In the genomic region with DNA sequence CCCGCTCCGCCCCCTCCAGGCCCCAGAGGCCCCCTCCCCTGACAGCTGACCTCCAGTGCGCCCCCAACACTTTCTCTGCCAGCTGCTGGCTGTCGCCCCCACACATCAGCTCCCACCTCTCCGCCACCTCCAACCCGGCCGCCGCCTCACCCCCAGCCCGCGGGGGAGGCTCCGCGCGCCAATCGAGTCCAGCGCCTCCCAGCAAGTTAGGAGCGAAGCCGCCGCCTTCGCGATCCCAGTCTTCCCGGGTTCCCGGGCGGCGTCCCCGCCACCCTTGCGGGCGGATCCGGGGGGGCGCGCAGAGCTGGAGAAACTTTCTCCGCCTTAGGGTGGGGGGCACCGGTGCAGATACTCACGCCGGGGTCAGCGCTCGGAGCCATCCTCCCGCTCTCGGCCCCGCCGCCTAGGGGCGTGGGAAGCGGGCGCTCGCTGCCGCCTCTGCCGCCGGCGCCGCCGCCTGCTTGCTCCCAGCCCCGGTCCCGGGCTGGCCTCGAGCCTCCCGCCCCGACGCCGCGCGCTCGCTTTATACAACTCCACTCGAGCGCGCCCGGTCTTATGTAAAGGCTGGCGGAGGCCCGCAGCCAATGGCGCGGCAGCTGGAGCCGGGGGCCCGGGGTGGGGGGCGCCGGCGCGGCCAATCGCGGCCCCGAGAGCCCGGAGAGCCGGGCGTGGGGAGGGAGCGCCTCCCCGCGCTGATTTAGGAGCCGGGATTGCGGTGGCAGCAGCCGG, we compare ENCODE assay signal across 8 cellular contexts. TPM values are rescaled to one million over a fixed set of nuclear protein-coding genes. Genes with fewer than 3 reads are reported as not detected.
A peak's percentile ranks its signal among the peaks of the same experiment; 100 is the strongest.
DNase-seq lines count a peak whose midpoint lies in the region; ATAC-seq, FAIRE-seq and TF ChIP-seq lines count a peak whose summit lies in the region.

A gene with protein sequence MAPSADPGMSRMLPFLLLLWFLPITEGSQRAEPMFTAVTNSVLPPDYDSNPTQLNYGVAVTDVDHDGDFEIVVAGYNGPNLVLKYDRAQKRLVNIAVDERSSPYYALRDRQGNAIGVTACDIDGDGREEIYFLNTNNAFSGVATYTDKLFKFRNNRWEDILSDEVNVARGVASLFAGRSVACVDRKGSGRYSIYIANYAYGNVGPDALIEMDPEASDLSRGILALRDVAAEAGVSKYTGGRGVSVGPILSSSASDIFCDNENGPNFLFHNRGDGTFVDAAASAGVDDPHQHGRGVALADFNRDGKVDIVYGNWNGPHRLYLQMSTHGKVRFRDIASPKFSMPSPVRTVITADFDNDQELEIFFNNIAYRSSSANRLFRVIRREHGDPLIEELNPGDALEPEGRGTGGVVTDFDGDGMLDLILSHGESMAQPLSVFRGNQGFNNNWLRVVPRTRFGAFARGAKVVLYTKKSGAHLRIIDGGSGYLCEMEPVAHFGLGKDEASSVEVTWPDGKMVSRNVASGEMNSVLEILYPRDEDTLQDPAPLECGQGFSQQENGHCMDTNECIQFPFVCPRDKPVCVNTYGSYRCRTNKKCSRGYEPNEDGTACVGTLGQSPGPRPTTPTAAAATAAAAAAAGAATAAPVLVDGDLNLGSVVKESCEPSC (minus strand): TSS at position 529 of the 729 bp plus-strand sequence. CDS start 149 bp downstream, at position 380.

- H4K20me1 ChIP-seq in BLaER1 = no peaks in the 10 kb centered on the region
- no peaks in the 10 kb centered on the region for H4K20me1 ChIP-seq in Karpas-422 (ENCODE audit: insufficient read depth, low read depth, low read length)

- FAIRE-seq in GM12891 (lab: Jason Lieb, UNC) = no peak

- H3K27me3 ChIP-seq in BLaER1 (peaks cover 65% of the 10 kb centered on the region), right lobe of liver (peaks cover 0 to 26% of the 10 kb centered on the region in 2 donors), Karpas-422 (ENCODE audit: low read length) (no peaks in the 10 kb centered on the region)

- H3K9ac ChIP-seq in BLaER1 = no peak within 1 kb of the TSS
- H3K9ac ChIP-seq in Karpas-422 (ENCODE audit: low read length) = no peak within 1 kb of the TSS

- ATAC-seq in right lobe of liver (peak; percentile 24 to 38 (median 28)), GM18511 (IDR thresholded peaks at IDR 0.05; ENCODE audit: unreplicated experiment) (no peak)

- H3K9me3 ChIP-seq in BLaER1 (peaks cover 9% of the 10 kb centered on the region; the same call in 1 of the 2 replicates), right lobe of liver (no peaks in the 10 kb centered on the region), Karpas-422 (ENCODE audit: low read length) (no peaks in the 10 kb centered on the region)

- H2AFZ ChIP-seq in Karpas-422 (ENCODE audit: low read length) = no peak within 1 kb of the TSS

- H3K4me1 ChIP-seq in BLaER1 (peaks cover 17% of the 10 kb centered on the region), right lobe of liver (peaks cover 0 to 11% (median 0%) of the 10 kb centered on the region in 4 donors), Karpas-422 (ENCODE audit: low read length) (no peaks in the 10 kb centered on the region)

- DNase-seq in NCI-H1105 treated with DMSO at 0.1 percent for 48 hours (lab: John Stamatoyannopoulos, UW) = peak; percentile 44
- DNase-seq in cerebellum (ENCODE audit: low spot score) = peak; percentile 95
- no peak for DNase-seq in right lobe of liver
- DNase-seq in superior temporal gyrus (ENCODE audit: extremely low spot score) = peak; percentile 85
- DNase-seq in GM12891 (ENCODE audit: insufficient read length, low spot score) = no peak
- DNase-seq in Karpas-422 = no peak

- no peaks in the 10 kb centered on the region for H3K79me2 ChIP-seq in Karpas-422 (ENCODE audit: low read length)

- TF ChIP-seq CTCF in right lobe of liver (IDR thresholded peaks at IDR 0.05) = no peak

- no peaks in the 10 kb centered on the region for H3K36me3 ChIP-seq in BLaER1
- H3K36me3 ChIP-seq in right lobe of liver = no peaks in the 10 kb centered on the region
- no peaks in the 10 kb centered on the region for H3K36me3 ChIP-seq in Karpas-422 (ENCODE audit: insufficient read depth, low read length)

- no peak for TF ChIP-seq POLR2A in right lobe of liver (IDR thresholded peaks at IDR 0.05)
- no peak for TF ChIP-seq POLR2A in GM12891 (IDR thresholded peaks at IDR 0.05; ENCODE audit: low read depth, low read length)

- no peak within 1 kb of the TSS for H3K27ac ChIP-seq in BLaER1
- no peak within 1 kb of the TSS for H3K27ac ChIP-seq in right lobe of liver
- H3K27ac ChIP-seq in Karpas-422 (ENCODE audit: low read length) = no peak within 1 kb of the TSS

- 5% methylated on average over 8 of the region's 86 CpGs for WGBS in right lobe of liver (ENCODE audit: insufficient coverage, low coverage, low lambda C conversion rate, missing lambda C conversion rate)

- peak within 1 kb of the TSS; percentile 64 for H3K4me3 ChIP-seq in BLaER1
- H3K4me3 ChIP-seq in right lobe of liver = no peak within 1 kb of the TSS
- no peak within 1 kb of the TSS for H3K4me3 ChIP-seq in Karpas-422 (ENCODE audit: low read length)

- H3K9me2 ChIP-seq in Karpas-422 (replicated peaks; ENCODE audit: insufficient read depth, low read length) = no peaks in the 10 kb centered on the region

- intact Hi-C loops in right lobe of liver (cut with DNase I) = no loop called here

- H3K4me2 ChIP-seq in BLaER1 (peak within 1 kb of the TSS; percentile 80), Karpas-422 (ENCODE audit: low read depth, low read length, poor library complexity, severe bottlenecking) (no peak within 1 kb of the TSS)

TF ChIP-seq in GM12891, 5 proteins besides CTCF, POLR2A, EP300 and RAD21:
- TF ChIP-seq SPI1 (IDR thresholded peaks at IDR 0.05; ENCODE audit: low read depth, low read length) = no peak

RNA-seq across cellular contexts. Expression of the gene that starts here (rescaled TPM):
- total RNA-seq in cerebellum (15.5 TPM), right lobe of liver (under 1 TPM in 1 of 6 experiments, not detected in 5; 0.20 TPM)
- polyA plus RNA-seq in GM12891 (2012; ENCODE audit: low read depth, missing spikeins) = not detected
- total RNA-seq in Karpas-422 (2014; rRNA removed; shearing (Covaris generic); ENCODE audit: low replicate concordance) = not detected in 2 replicates

Comparison
In these comparisons a context has a peak if more than half of its experiments do, and no peak if none do; other contexts are left out.
1. RNA of the gene that starts here (total RNA-seq): 15.5 TPM in cerebellum (single experiment); 0.20 TPM in right lobe of liver and not detected in Karpas-422; every median in the first group is over 10 times any median in the second.
2. Peak in ATAC-seq in right lobe of liver; RNA of the gene not detected or under 1 TPM.
3. DNase-seq: peak in NCI-H1105 treated with DMSO at 0.1 percent for 48 hours (single experiment), cerebellum (single experiment) and superior temporal gyrus (single experiment); none in right lobe of liver (0 of 3), GM12891 (single experiment) and Karpas-422 (single experiment).